28 cellular contexts compared by ENCODE assay signal in genomic region chr10:14380746-14381145, GRCh38.
"Had no signal": no experiment of that assay in that cellular context is flagged by ENCODE, and none has a peak within 500 bp of the region (broad histone marks: within the 10 kb centered on the region; RNA-seq: fewer than 3 reads in every experiment).

No MANE protein-coding gene starts in this region.

- H3K9ac ChIP-seq: parathyroid adenoma had no signal

- H3K9me3 ChIP-seq: left lung, lower lobe of right lung, psoas muscle, right atrium auricular region, stomach, thyroid gland, upper lobe of right lung had no signal

- DNase-seq: activated CD4-positive, alpha-beta T cell treated with anti-CD3 and anti-CD28 coated beads, Interleukin-2, amount 50 U/mL, for 1 hour; activated CD4-positive, CD25-positive, alpha-beta regulatory T cell treated with anti-CD3 and anti-CD28 coated beads, Interleukin-2, amount 50 U/mL, for 72 hours; activated CD8-positive, alpha-beta memory T cell treated with anti-CD3 and anti-CD28 coated beads, Interleukin-2, amount 10 ng/mL, durations not matched to agents 7 days and 5 days; activated CD8-positive, alpha-beta T cell treated with anti-CD3 and anti-CD28 coated beads, Interleukin-2, amount 10 ng/mL, durations not matched to agents 7 days and 5 days; activated naive CD8-positive, alpha-beta T cell treated with anti-CD3 and anti-CD28 coated beads, Interleukin-2, amount 50 U/mL, for 24 hours; activated T-cell treated with anti-CD3 and anti-CD28 coated beads, Interleukin-2, amount 50 U/mL, for 48 hours; dermis blood vessel endothelial cell; effector CD4-positive, alpha-beta T cell; glutamatergic neuron; left lung; lower lobe of right lung; naive B cell; psoas muscle; stimulated activated CD4-positive, alpha-beta T cell treated with anti-CD3 and anti-CD28 coated beads, Interleukin-15, amount 100 ng/mL, for 24 hours; stimulated activated CD4-positive, alpha-beta T cell treated with anti-CD3 and anti-CD28 coated beads, Interleukin-2, amount 100 ng/mL, for 24 hours; stimulated activated naive B cell treated with anti-CD40 and anti-IgM and Interleukin-4, amounts not matched to agents 10 μg/mL and 1 μg/mL and 100 μg/mL, for 72 hours; stomach; T-helper 17 cell; T1000; thyroid gland; upper lobe of right lung had no signal

- H3K27ac Mint-ChIP-seq: activated CD8-positive, alpha-beta memory T cell treated with anti-CD3 and anti-CD28 coated beads, Interleukin-2, amount 10 ng/mL, durations not matched to agents 7 days and 5 days; activated CD8-positive, alpha-beta T cell treated with anti-CD3 and anti-CD28 coated beads, Interleukin-2, amount 10 ng/mL, durations not matched to agents 7 days and 5 days; activated naive CD8-positive, alpha-beta T cell treated with anti-CD3 and anti-CD28 coated beads, Interleukin-2, amount 50 U/mL, for 24 hours; activated T-helper 2 cell treated with anti-CD3 and anti-CD28 coated beads, Interferon-gamma antibody, Interleukin-2, Interleukin-4, amounts not matched to agents 10 μg/mL and 5 μg/mL and 100 μg/mL, durations not matched to agents 14 hours and 24 hours and 36 hours; stimulated activated naive B cell treated with anti-CD40 and anti-IgM and Interleukin-4, amounts not matched to agents 10 μg/mL and 1 μg/mL and 100 μg/mL, for 72 hours; T-helper 17 cell had no signal

- H3K4me3 ChIP-seq: left lung, lower lobe of right lung, psoas muscle, right atrium auricular region, stomach, thyroid gland, upper lobe of right lung had no signal

- H3K9me3 Mint-ChIP-seq: activated naive CD4-positive, alpha-beta T cell treated with anti-CD3 and anti-CD28 coated beads, Interleukin-2, amount 50 U/mL, for 24 hours; activated naive CD8-positive, alpha-beta T cell treated with anti-CD3 and anti-CD28 coated beads, Interleukin-2, amount 50 U/mL, for 24 hours; activated T-helper 2 cell treated with anti-CD3 and anti-CD28 coated beads, Interferon-gamma antibody, Interleukin-2, Interleukin-4, amounts not matched to agents 10 μg/mL and 5 μg/mL and 100 μg/mL, durations not matched to agents 14 hours and 24 hours and 36 hours had no signal

- H3K36me3 ChIP-seq: left lung, lower lobe of right lung, right atrium auricular region, stomach, thyroid gland, upper lobe of right lung had no signal

- H3K4me1 ChIP-seq: left lung, lower lobe of right lung, parathyroid adenoma, psoas muscle, right atrium auricular region, stomach, upper lobe of right lung had no signal

- H3K79me2 ChIP-seq: parathyroid adenoma had no signal

- H3K4me3 Mint-ChIP-seq: activated CD8-positive, alpha-beta memory T cell treated with anti-CD3 and anti-CD28 coated beads, Interleukin-2, amount 10 ng/mL, durations not matched to agents 7 days and 5 days; activated CD8-positive, alpha-beta T cell treated with anti-CD3 and anti-CD28 coated beads, Interleukin-2, amount 10 ng/mL, durations not matched to agents 7 days and 5 days; activated naive CD4-positive, alpha-beta T cell treated with anti-CD3 and anti-CD28 coated beads, Interleukin-2, amount 50 U/mL, for 24 hours; activated naive CD8-positive, alpha-beta T cell treated with anti-CD3 and anti-CD28 coated beads, Interleukin-2, amount 50 U/mL, for 24 hours; stimulated activated naive B cell treated with anti-CD40 and anti-IgM and Interleukin-4, amounts not matched to agents 10 μg/mL and 1 μg/mL and 100 μg/mL, for 72 hours; T-helper 17 cell had no signal

- FAIRE-seq: colon, frontal cortex had no signal

- H3K27ac ChIP-seq: epithelial cell of prostate, left lung, lower lobe of right lung, parathyroid adenoma, psoas muscle, right atrium auricular region, stomach, thyroid gland, upper lobe of right lung had no signal

- H3K27me3 Mint-ChIP-seq: activated naive CD4-positive, alpha-beta T cell treated with anti-CD3 and anti-CD28 coated beads, Interleukin-2, amount 50 U/mL, for 24 hours had no signal

- H3K36me3 Mint-ChIP-seq: activated CD8-positive, alpha-beta memory T cell treated with anti-CD3 and anti-CD28 coated beads, Interleukin-2, amount 10 ng/mL, durations not matched to agents 7 days and 5 days; activated naive CD4-positive, alpha-beta T cell treated with anti-CD3 and anti-CD28 coated beads, Interleukin-2, amount 50 U/mL, for 24 hours; stimulated activated naive B cell treated with anti-CD40 and anti-IgM and Interleukin-4, amounts not matched to agents 10 μg/mL and 1 μg/mL and 100 μg/mL, for 72 hours had no signal

- H2AFZ ChIP-seq: parathyroid adenoma had no signal

- ATAC-seq: activated CD8-positive, alpha-beta memory T cell treated with anti-CD3 and anti-CD28 coated beads, Interleukin-2, amount 10 ng/mL, durations not matched to agents 7 days and 5 days; activated CD8-positive, alpha-beta T cell treated with anti-CD3 and anti-CD28 coated beads, Interleukin-2, amount 10 ng/mL, durations not matched to agents 7 days and 5 days; activated naive CD8-positive, alpha-beta T cell treated with anti-CD3 and anti-CD28 coated beads, Interleukin-2, amount 50 U/mL, for 24 hours; left lung; lower lobe of right lung; psoas muscle; stimulated activated naive B cell treated with anti-CD40 and anti-IgM and Interleukin-4, amounts not matched to agents 10 μg/mL and 1 μg/mL and 100 μg/mL, for 72 hours; T-helper 17 cell; upper lobe of right lung had no signal

- H3K27me3 ChIP-seq: left lung, right atrium auricular region, thyroid gland, upper lobe of right lung had no signal
